In the genomic region with DNA sequence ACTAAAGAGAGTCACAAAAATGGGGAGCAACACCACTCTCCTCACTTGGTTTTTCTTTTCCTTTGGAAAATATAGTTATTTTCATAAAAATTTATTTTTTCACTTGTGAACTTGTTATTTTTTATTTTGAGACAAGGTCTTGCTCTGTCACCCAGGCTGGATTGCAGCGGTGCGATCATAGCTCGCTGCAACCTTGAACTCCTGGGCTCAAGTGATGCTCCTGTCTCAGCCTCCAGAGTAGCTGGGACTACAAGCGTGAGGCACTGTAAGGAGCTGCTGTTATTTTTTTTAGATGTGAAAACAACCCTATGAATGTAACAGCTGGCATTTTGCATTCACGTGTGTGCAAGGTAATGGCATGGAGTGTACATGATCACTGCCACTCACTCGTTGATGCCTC, we compare ENCODE assay signal across 19 cellular contexts. TPM values are rescaled to one million over a fixed set of nuclear protein-coding genes. Genes with fewer than 3 reads are reported as not detected.
A peak's percentile ranks its signal among the peaks of the same experiment; 100 is the strongest.
DNase-seq lines count a peak whose midpoint lies in the region; ATAC-seq and FAIRE-seq lines count a peak whose summit lies in the region.
"Had no signal": no experiment of that assay in that cellular context is flagged by ENCODE, and none has a peak within 500 bp of the region (broad histone marks: within the 10 kb centered on the region; RNA-seq: fewer than 3 reads in every experiment).

No MANE protein-coding gene starts in this region.

- H3K4me1 Mint-ChIP-seq in T-helper 17 cell, result peaks cover 10% of the 10 kb centered on the region
- H3K4me1 Mint-ChIP-seq: CD8-positive, alpha-beta memory T cell had no signal

- no peak for FAIRE-seq in small intestine (lab: Jason Lieb, UNC)
- FAIRE-seq: A204.1, GM12878, H1 had no signal

- peak overlapping the region; percentile 90 for H3K27ac ChIP-seq in duodenal mucosa (ENCODE audit: low read depth, low read length)
- H3K27ac ChIP-seq in small intestine (ENCODE audit: low read depth in 1 of 2, low read length in 1 of 2), result peak overlapping the region; percentile 90 to 94

- peaks cover 83 to 87% of the 10 kb centered on the region in 2 donors for H3K4me1 ChIP-seq in duodenal mucosa (ENCODE audit: control insufficient read depth in 1 of 2, insufficient read depth in 2 of 2, low read length in 2 of 2)
- peaks cover 7 to 16% of the 10 kb centered on the region in 2 donors for H3K4me1 ChIP-seq in small intestine (ENCODE audit: control insufficient read depth in 2 of 2, insufficient read depth in 1 of 2, low read depth in 1 of 2, low read length in 1 of 2)

- H3K4me3 ChIP-seq in duodenal mucosa (ENCODE audit: low read depth in 1 of 2, low read length in 2 of 2), result no peak overlapping the region
- no peak overlapping the region for H3K4me3 ChIP-seq in small intestine (ENCODE audit: low read depth in 1 of 2, low read length in 2 of 2)
- H3K4me3 ChIP-seq: GM12878 had no signal

- no peaks in the 10 kb centered on the region for H3K36me3 Mint-ChIP-seq in T-helper 17 cell (ENCODE audit: low read depth)

- WGBS in small intestine, 3 donors, result 77 to 93% (median 86%) methylated on average over 6 of the region's 6 CpGs

- peak overlapping the region in 1 of 2 donors; percentile 40 for H3K9ac ChIP-seq in duodenal mucosa (ENCODE audit: low read depth in 1 of 2, low read length in 2 of 2)

- peak overlapping the region; percentile 41 for H3K27ac Mint-ChIP-seq in T-helper 17 cell
- H3K27ac Mint-ChIP-seq: CD4-positive, CD25-positive, alpha-beta regulatory T cell had no signal

- no peak overlapping the region for H3K4me3 Mint-ChIP-seq in T-helper 17 cell
- H3K4me3 Mint-ChIP-seq: CD4-positive, CD25-positive, alpha-beta regulatory T cell; H9 had no signal

- ATAC-seq in T-helper 17 cell, result no peak
- ATAC-seq in left lobe of liver, result no peak
- ATAC-seq: GM12878 had no signal

- DNase-seq in T-helper 17 cell, result no peak
- DNase-seq in small intestine, result no peak
- DNase-seq in left lobe of liver (ENCODE audit: low spot score), result no peak
- no peak for DNase-seq in NCI-H345 (lab: John Stamatoyannopoulos, UW)
- no peak for DNase-seq in NCI-H2107 (lab: John Stamatoyannopoulos, UW)
- DNase-seq: ACHN; BE2C; C1 segment of cervical spinal cord; CD4-positive, CD25-positive, alpha-beta regulatory T cell; CD8-positive, alpha-beta memory T cell; COR-L47; DMS 273 treated with DMSO at 0.1 percent for 48 hours; DND-41; EL; H9 had no signal

- H3K27me3 Mint-ChIP-seq in T-helper 17 cell, result no peaks in the 10 kb centered on the region
- H3K27me3 Mint-ChIP-seq: CD4-positive, CD25-positive, alpha-beta regulatory T cell had no signal

- H3K27me3 ChIP-seq in duodenal mucosa (ENCODE audit: control insufficient read depth in 1 of 2, insufficient read depth in 2 of 2, low read length in 2 of 2) (no peaks in the 10 kb centered on the region), small intestine (ENCODE audit: control insufficient read depth in 2 of 2, insufficient read depth in 2 of 2, low read length in 2 of 2) (no peaks in the 10 kb centered on the region)
- H3K27me3 ChIP-seq: BE2C had no signal

- H3K36me3 ChIP-seq in duodenal mucosa (ENCODE audit: control insufficient read depth in 1 of 2, insufficient read depth in 2 of 2, low read length in 2 of 2) (peaks cover 3 to 5% of the 10 kb centered on the region in 2 donors), small intestine (ENCODE audit: control insufficient read depth in 2 of 2, insufficient read depth in 2 of 2, low read length in 2 of 2) (peaks cover 0 to 1% of the 10 kb centered on the region in 2 donors)
- H3K36me3 ChIP-seq: BE2C had no signal

- H3K9me3 ChIP-seq in T-helper 17 cell (ENCODE audit: control insufficient read depth, low read length, poor library complexity, severe bottlenecking) (no peaks in the 10 kb centered on the region), duodenal mucosa (ENCODE audit: control insufficient read depth in 1 of 2, low read length in 2 of 2) (no peaks in the 10 kb centered on the region), small intestine (ENCODE audit: control insufficient read depth, low read depth) (no peaks in the 10 kb centered on the region)
- H3K9me3 ChIP-seq: BE2C had no signal

RNA-seq across cellular contexts. Expression of a gene that starts 24.9 kb away (rescaled TPM):
- total RNA-seq in T-helper 17 cell (1 to 10 TPM; 3.1 to 5.0 TPM), left lobe of liver (0.13 TPM)
- 100 to 1,000 TPM in 1 of 3 donors, 10 to 100 TPM in 2; 30.5 to 130 (median 80.5) TPM for polyA plus RNA-seq in small intestine

RNA-seq across cellular contexts. Expression of a gene that starts 51.7 kb away (rescaled TPM):
- total RNA-seq in T-helper 17 cell, result 10 to 100 TPM; 87.1 to 91.1 TPM
- polyA plus RNA-seq in small intestine, result 1 to 10 TPM in 2 of 3 donors, under 1 TPM in 1; 0.45 to 9.3 (median 3.8) TPM
- total RNA-seq in left lobe of liver, result 3.1 TPM

Comparison
In these comparisons a context has a peak if more than half of its experiments do, and no peak if none do; other contexts are left out.
1. RNA of a gene that starts 51.7 kb away (total RNA-seq): 87.1 to 91.1 TPM in T-helper 17 cell; 3.1 TPM in left lobe of liver (single experiment); every median in the first group is over 10 times any median in the second.